In the genomic region with DNA sequence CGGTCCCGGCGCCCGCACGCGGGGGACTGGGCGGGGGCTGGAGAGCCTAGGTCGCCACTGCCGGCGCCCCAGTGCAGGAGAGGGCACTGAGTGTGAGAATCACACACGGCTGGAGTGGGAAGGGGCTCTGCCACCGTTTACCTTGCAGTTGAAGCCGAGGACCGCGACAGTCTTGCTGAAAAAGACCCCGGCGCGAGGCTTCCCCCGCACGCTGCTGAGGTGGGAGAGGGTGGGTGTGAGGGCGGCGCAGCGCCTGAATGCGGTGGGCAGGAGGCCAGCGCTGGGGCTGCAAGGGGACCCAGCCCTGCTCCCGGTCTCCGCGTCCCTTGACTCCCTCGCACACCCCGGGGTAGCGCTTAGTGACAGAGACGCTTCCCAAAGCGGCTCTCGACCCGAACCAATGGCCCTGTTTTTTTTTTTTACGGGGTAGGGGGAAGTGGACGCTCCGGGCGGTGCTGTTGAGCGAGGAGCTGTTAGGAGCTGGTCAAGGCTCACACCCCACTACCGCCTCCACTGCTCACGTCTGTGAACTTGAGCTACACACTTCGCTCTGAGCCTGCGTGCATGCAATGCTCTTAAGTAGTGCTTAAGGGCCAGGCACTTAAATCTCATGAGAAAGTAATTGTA, we compare ENCODE assay signal across 11 cellular contexts. TPM values are rescaled to one million over a fixed set of nuclear protein-coding genes. Genes with fewer than 3 reads are reported as not detected.
DNase-seq lines count a peak whose midpoint lies in the region; ATAC-seq, FAIRE-seq and TF ChIP-seq lines count a peak whose summit lies in the region.
"Had no signal": no experiment of that assay in that cellular context is flagged by ENCODE, and none has a peak within 500 bp of the region (broad histone marks: within the 10 kb centered on the region; RNA-seq: fewer than 3 reads in every experiment).

No MANE protein-coding gene starts in this region.

- intact Hi-C loops in ascending aorta (cut with DNase I), result no loop called here

- H3K4me1 ChIP-seq in ascending aorta, result peaks cover 0 to 7% of the 10 kb centered on the region in 2 donors
- peaks cover 0 to 26% (median 17%) of the 10 kb centered on the region in 5 donors for H3K4me1 ChIP-seq in subcutaneous abdominal adipose tissue (ENCODE audit: control insufficient read depth in 5 of 5, insufficient read depth in 5 of 5, low read length in 5 of 5)
- peaks cover 0 to 2% of the 10 kb centered on the region in 2 donors for H3K4me1 ChIP-seq in small intestine (ENCODE audit: control insufficient read depth in 2 of 2, insufficient read depth in 1 of 2, low read depth in 1 of 2, low read length in 1 of 2)

- FAIRE-seq in small intestine (lab: Jason Lieb, UNC), result no peak

- TF ChIP-seq CTCF in ascending aorta (IDR thresholded peaks at IDR 0.05), result no peak

- H3K27me3 ChIP-seq in ascending aorta (peaks cover 19% of the 10 kb centered on the region), subcutaneous abdominal adipose tissue (ENCODE audit: control insufficient read depth in 5 of 5, insufficient read depth in 4 of 5, low read length in 5 of 5) (peaks cover 13 to 34% (median 23%) of the 10 kb centered on the region in 5 donors), small intestine (ENCODE audit: control insufficient read depth in 2 of 2, insufficient read depth in 2 of 2, low read length in 2 of 2) (peaks cover 9 to 25% of the 10 kb centered on the region in 2 donors)

- ATAC-seq in activated T-cell treated with anti-CD3 and anti-CD28 coated beads, Interleukin-2, amount 50 U/mL, for 72 hours (replicated peaks in 1 of 2), result peak; percentile 53 to 69

- H3K4me3 ChIP-seq in ascending aorta, result peak overlapping the region; percentile 38 to 58
- peak overlapping the region in 3 of 5 donors; percentile 19 to 43 (median 39) for H3K4me3 ChIP-seq in subcutaneous abdominal adipose tissue (ENCODE audit: low read depth in 1 of 5, low read length in 5 of 5)
- H3K4me3 ChIP-seq in small intestine (ENCODE audit: low read depth in 1 of 2, low read length in 2 of 2), result peak overlapping the region in 1 of 2 donors; percentile 5

- H3K4me1 Mint-ChIP-seq in activated T-cell treated with anti-CD3 and anti-CD28 coated beads, Interleukin-2, amount 50 U/mL, for 72 hours (ENCODE audit: low read depth), result peaks cover 6% of the 10 kb centered on the region

- H3K36me3 ChIP-seq in ascending aorta (no peaks in the 10 kb centered on the region), subcutaneous abdominal adipose tissue (ENCODE audit: control insufficient read depth in 5 of 5, insufficient read depth in 5 of 5, low read length in 5 of 5) (no peaks in the 10 kb centered on the region), small intestine (ENCODE audit: control insufficient read depth in 2 of 2, insufficient read depth in 2 of 2, low read length in 2 of 2) (no peaks in the 10 kb centered on the region)

- H3K27ac ChIP-seq in ascending aorta, result no peak overlapping the region
- H3K27ac ChIP-seq in subcutaneous abdominal adipose tissue (ENCODE audit: low read depth, low read length), result no peak overlapping the region
- H3K27ac ChIP-seq in small intestine (ENCODE audit: low read depth in 1 of 2, low read length in 1 of 2), result no peak overlapping the region

- DNase-seq in activated T-cell treated with anti-CD3 and anti-CD28 coated beads, Interleukin-2, amount 50 U/mL, for 72 hours, result no peak
- no peak for DNase-seq in activated T-cell treated with anti-CD3 and anti-CD28 coated beads for 4 hours
- no peak for DNase-seq in ascending aorta (ENCODE audit: low spot score in 2 of 2)
- DNase-seq in islet precursor cell, result peak; percentile 66
- no peak for DNase-seq in NCI-H526 treated with DMSO at 0.1 percent for 48 hours (lab: John Stamatoyannopoulos, UW)
- no peak for DNase-seq in RPMI8226
- no peak for DNase-seq in small intestine
- DNase-seq: activated CD4-positive, CD25-positive, alpha-beta regulatory T cell had no signal

- no peak overlapping the region for H3K27ac Mint-ChIP-seq in activated T-cell treated with anti-CD3 and anti-CD28 coated beads, Interleukin-2, amount 50 U/mL, for 72 hours
- H3K27ac Mint-ChIP-seq: CD14-positive monocyte had no signal

- H3K9ac ChIP-seq in subcutaneous abdominal adipose tissue (ENCODE audit: low read length in 5 of 5), result peak overlapping the region in 1 of 5 donors; percentile 4

- peak overlapping the region; percentile 70 for H3K4me3 Mint-ChIP-seq in activated T-cell treated with anti-CD3 and anti-CD28 coated beads, Interleukin-2, amount 50 U/mL, for 72 hours

- no peaks in the 10 kb centered on the region for H3K9me3 Mint-ChIP-seq in activated T-cell treated with anti-CD3 and anti-CD28 coated beads, Interleukin-2, amount 50 U/mL, for 72 hours

- peaks cover 50% of the 10 kb centered on the region for H3K27me3 Mint-ChIP-seq in activated T-cell treated with anti-CD3 and anti-CD28 coated beads, Interleukin-2, amount 50 U/mL, for 72 hours (ENCODE audit: low read depth)

- WGBS in small intestine, 3 donors, result 2 to 9% (median 4%) methylated on average over 43 to 44 of the region's 44 CpGs

- H3K9me3 ChIP-seq in ascending aorta (no peaks in the 10 kb centered on the region), subcutaneous abdominal adipose tissue (ENCODE audit: control insufficient read depth in 5 of 5, low read length in 5 of 5) (no peaks in the 10 kb centered on the region), small intestine (ENCODE audit: control insufficient read depth, low read depth) (no peaks in the 10 kb centered on the region)

- peaks cover 0 to 2% of the 10 kb centered on the region in 2 donors for H3K36me3 Mint-ChIP-seq in activated T-cell treated with anti-CD3 and anti-CD28 coated beads, Interleukin-2, amount 50 U/mL, for 72 hours (ENCODE audit: insufficient read depth in 2 of 2)

RNA-seq across cellular contexts. Expression of a gene that starts 0.8 kb away (rescaled TPM):
- not detected for total RNA-seq in activated T-cell treated with anti-CD3 and anti-CD28 coated beads, Interleukin-2, amount 50 U/mL, for 72 hours
- not detected for total RNA-seq in ascending aorta
- not detected for polyA plus RNA-seq in small intestine
- polyA plus RNA-seq: CD14-positive monocyte, IgD-negative memory B cell had no signal

RNA-seq across cellular contexts. Expression of a gene that starts 10.9 kb away (rescaled TPM):
- total RNA-seq in activated T-cell treated with anti-CD3 and anti-CD28 coated beads, Interleukin-2, amount 50 U/mL, for 72 hours, result 10 to 100 TPM; 32.5 to 35.4 TPM
- total RNA-seq in ascending aorta, result 10.1 TPM
- polyA plus RNA-seq in small intestine, result 10 to 100 TPM in 1 of 3 donors, 1 to 10 TPM in 2; 3.1 to 17.0 (median 4.3) TPM

RNA-seq across cellular contexts. Expression of a gene that starts 29.9 kb away (rescaled TPM):
- total RNA-seq in activated T-cell treated with anti-CD3 and anti-CD28 coated beads, Interleukin-2, amount 50 U/mL, for 72 hours, result 10 to 100 TPM; 15.0 to 17.3 TPM
- 77.0 TPM for total RNA-seq in ascending aorta
- polyA plus RNA-seq in small intestine, result 100 to 1,000 TPM in 1 of 3 donors, 10 to 100 TPM in 2; 35.6 to 113 (median 57.3) TPM

RNA-seq across cellular contexts. Expression of a gene that starts 30.9 kb away (rescaled TPM):
- 100 to 1,000 TPM; 305 to 384 TPM for total RNA-seq in activated T-cell treated with anti-CD3 and anti-CD28 coated beads, Interleukin-2, amount 50 U/mL, for 72 hours
- 226 TPM for total RNA-seq in ascending aorta
- 100 to 1,000 TPM; 120 to 196 (median 131) TPM for polyA plus RNA-seq in small intestine
